13 cellular contexts compared by ENCODE assay signal in genomic region chr12:40970320-40970907, GRCh38.
A peak's percentile ranks its signal among the peaks of the same experiment; 100 is the strongest.
DNase-seq lines count a peak whose midpoint lies in the region; ATAC-seq, FAIRE-seq and TF ChIP-seq lines count a peak whose summit lies in the region.
"Had no signal": no experiment of that assay in that cellular context is flagged by ENCODE, and none has a peak within 500 bp of the region (broad histone marks: within the 10 kb centered on the region; RNA-seq: fewer than 3 reads in every experiment).

No MANE protein-coding gene starts in this region.

- no peaks in the 10 kb centered on the region for H3K4me1 Mint-ChIP-seq in MCF 10A (ENCODE audit: insufficient read depth, unreplicated experiment)
- H3K4me1 Mint-ChIP-seq: activated naive CD4-positive, alpha-beta T cell treated with anti-CD3 and anti-CD28 coated beads, Interleukin-2, amount 50 U/mL, for 24 hours had no signal

- H3K9ac ChIP-seq in endothelial cell of umbilical vein (replicated peaks; ENCODE audit: extremely low read depth, insufficient read depth, low read length): no peak overlapping the region
- H3K9ac ChIP-seq: BLaER1 had no signal

- no peaks in the 10 kb centered on the region for H3K4me1 ChIP-seq in breast epithelium
- no peaks in the 10 kb centered on the region for H3K4me1 ChIP-seq in endothelial cell of umbilical vein (ENCODE audit: control insufficient read depth, extremely low read depth, insufficient read depth, low read length)
- H3K4me1 ChIP-seq: BLaER1, psoas muscle had no signal

- no peaks in the 10 kb centered on the region for H3K27me3 ChIP-seq in breast epithelium
- no peaks in the 10 kb centered on the region for H3K27me3 ChIP-seq in endothelial cell of umbilical vein (ENCODE audit: control insufficient read depth in 2 of 2, insufficient read depth in 2 of 2, low read length in 2 of 2)
- H3K27me3 ChIP-seq: BLaER1 had no signal

- POLR2A ChIA-PET in MCF 10A (lab: Yijun Ruan, JAX): no interaction called here
- POLR2A ChIA-PET in endothelial cell of umbilical vein (lab: Charles Lee): no interaction called here

- H3K9me3 Mint-ChIP-seq in MCF 10A (ENCODE audit: unreplicated experiment): no peaks in the 10 kb centered on the region
- H3K9me3 Mint-ChIP-seq: activated naive CD4-positive, alpha-beta T cell treated with anti-CD3 and anti-CD28 coated beads, Interleukin-2, amount 50 U/mL, for 24 hours had no signal

- intact Hi-C loops in MCF 10A (cut with micrococcal nuclease): no loop called here
- intact Hi-C loops in breast epithelium (cut with DNase I; ENCODE audit: low total_unique reads): no loop called here
- intact Hi-C loops in endothelial cell of umbilical vein (cut with micrococcal nuclease): no loop called here

- DNase-seq in MCF 10A (ENCODE audit: unreplicated experiment) (peak; percentile 35), breast epithelium (ENCODE audit: low spot score in 2 of 2) (no peak), NCI-H69 (lab: John Stamatoyannopoulos, UW) (peak; percentile 5), endothelial cell of umbilical vein (ENCODE audit: low read depth, low spot score) (peak; percentile 12), medulla oblongata (ENCODE audit: extremely low spot score) (no peak)
- DNase-seq in stimulated activated CD4-positive, alpha-beta T cell treated with anti-CD3 and anti-CD28 coated beads, Interleukin-1b, Interleukin-23, amount 100 ng/mL, for 48 hours: no peak
- DNase-seq: cortex of kidney, psoas muscle, substantia nigra had no signal

- no peaks in the 10 kb centered on the region for H3K9me1 ChIP-seq in endothelial cell of umbilical vein (replicated peaks; ENCODE audit: control insufficient read depth, extremely low read depth, insufficient read depth, low read length)

- H3K27ac Mint-ChIP-seq in MCF 10A (ENCODE audit: low read depth, unreplicated experiment): no peak overlapping the region
- H3K27ac Mint-ChIP-seq: activated naive CD4-positive, alpha-beta T cell treated with anti-CD3 and anti-CD28 coated beads, Interleukin-2, amount 50 U/mL, for 24 hours had no signal

- H4K20me1 ChIP-seq in endothelial cell of umbilical vein (replicated peaks; ENCODE audit: control insufficient read depth, extremely low read depth, insufficient read depth, low read length): no peaks in the 10 kb centered on the region
- H4K20me1 ChIP-seq: BLaER1 had no signal

- no peaks in the 10 kb centered on the region for H3K79me2 ChIP-seq in endothelial cell of umbilical vein (ENCODE audit: control insufficient read depth, insufficient read depth, low read length)

- H3K4me3 ChIP-seq in breast epithelium: no peak overlapping the region
- H3K4me3 ChIP-seq in endothelial cell of umbilical vein (replicated peaks in 1 of 3; ENCODE audit: insufficient read depth in 1 of 3, low read depth in 1 of 3, low read length in 3 of 3): no peak overlapping the region
- H3K4me3 ChIP-seq: BLaER1, psoas muscle had no signal

- FAIRE-seq in endothelial cell of umbilical vein (lab: Jason Lieb, UNC): no peak

- H3K4me2 ChIP-seq in endothelial cell of umbilical vein (ENCODE audit: insufficient read depth, low read length): no peak overlapping the region
- H3K4me2 ChIP-seq: BLaER1 had no signal

- ATAC-seq in GM18502 (IDR thresholded peaks at IDR 0.05; ENCODE audit: poor library complexity, unreplicated experiment): no peak
- no peak for ATAC-seq in HG02623 (IDR thresholded peaks at IDR 0.05; ENCODE audit: unreplicated experiment)
- ATAC-seq: psoas muscle had no signal

- peaks cover 42% of the 10 kb centered on the region for H3K27me3 Mint-ChIP-seq in MCF 10A (ENCODE audit: insufficient read depth, unreplicated experiment)
- H3K27me3 Mint-ChIP-seq: activated naive CD4-positive, alpha-beta T cell treated with anti-CD3 and anti-CD28 coated beads, Interleukin-2, amount 50 U/mL, for 24 hours had no signal

- BruUV-seq in MCF 10A (replicated peaks; lab: Mats Ljungman, UMichigan) (no TSS peak), endothelial cell of umbilical vein (replicated peaks; lab: Mats Ljungman, UMichigan) (no TSS peak)

- TF ChIP-seq CTCF in MCF 10A (IDR thresholded peaks at IDR 0.05; ENCODE audit: unreplicated experiment): peak; percentile 22
- TF ChIP-seq CTCF in breast epithelium (IDR thresholded peaks at IDR 0.05): no peak
- peak in 1 of 2 donors; percentile 4 for TF ChIP-seq CTCF in endothelial cell of umbilical vein (IDR thresholded peaks at IDR 0.05; ENCODE audit: extremely low read depth in 1 of 2, insufficient read depth in 1 of 2, low read depth in 1 of 2, low read length in 2 of 2)

- dilution Hi-C loops in endothelial cell of umbilical vein (cut with MboI; ENCODE audit: extremely low pct_ligation_motif_present, low sequenced_read_pairs): no loop called here

- TF ChIP-seq POLR2A in breast epithelium (IDR thresholded peaks at IDR 0.05) (no peak), endothelial cell of umbilical vein (IDR thresholded peaks at IDR 0.05; ENCODE audit: low read depth, low read length) (no peak)

- H2AFZ ChIP-seq in endothelial cell of umbilical vein (ENCODE audit: low read depth, low read length): no peak overlapping the region

- H3K9me3 ChIP-seq in breast epithelium: no peaks in the 10 kb centered on the region
- no peaks in the 10 kb centered on the region for H3K9me3 ChIP-seq in endothelial cell of umbilical vein (replicated peaks; ENCODE audit: control insufficient read depth, insufficient read depth, low read length)
- H3K9me3 ChIP-seq: BLaER1 had no signal

- H3K27ac ChIP-seq in breast epithelium (no peak overlapping the region), endothelial cell of umbilical vein (ENCODE audit: insufficient read depth, low read depth, low read length) (no peak overlapping the region)
- H3K27ac ChIP-seq: BLaER1, psoas muscle had no signal

- H3K36me3 Mint-ChIP-seq in MCF 10A (ENCODE audit: insufficient read depth, unreplicated experiment): no peaks in the 10 kb centered on the region
- H3K36me3 Mint-ChIP-seq: activated naive CD4-positive, alpha-beta T cell treated with anti-CD3 and anti-CD28 coated beads, Interleukin-2, amount 50 U/mL, for 24 hours had no signal

- no peak overlapping the region for H3K4me3 Mint-ChIP-seq in MCF 10A (ENCODE audit: unreplicated experiment)
- H3K4me3 Mint-ChIP-seq: activated naive CD4-positive, alpha-beta T cell treated with anti-CD3 and anti-CD28 coated beads, Interleukin-2, amount 50 U/mL, for 24 hours had no signal

- CTCF ChIA-PET in MCF 10A (lab: Yijun Ruan, JAX) (interaction anchor here (0.5 to 0.6 kb wide), 2 partner anchors 490 to 1400 kb away, joined by 3 read pairs; no protein-coding TSS in a partner anchor), endothelial cell of umbilical vein (lab: Charles Lee) (interaction anchor here (0.6 to 1.7 kb wide), 23 partner anchors 9 to 1444 kb away, joined by 3 to 13 read pairs (median 3); no protein-coding TSS in a partner anchor)

- no peaks in the 10 kb centered on the region for H3K36me3 ChIP-seq in breast epithelium
- H3K36me3 ChIP-seq in endothelial cell of umbilical vein (ENCODE audit: control insufficient read depth in 2 of 2, extremely low read depth in 1 of 2, insufficient read depth in 2 of 2, low read length in 2 of 2): no peaks in the 10 kb centered on the region
- H3K36me3 ChIP-seq: BLaER1 had no signal

TF ChIP-seq in endothelial cell of umbilical vein, 7 proteins besides CTCF, POLR2A, EP300 and RAD21:
- TF ChIP-seq MYC (IDR thresholded peaks at IDR 0.05; ENCODE audit: low read depth, low read length): no peak
- TF ChIP-seq EZH2 (IDR thresholded peaks at IDR 0.05; ENCODE audit: borderline replicate concordance, low read depth, low read length, severe bottlenecking): no peak
- no peak for TF ChIP-seq POLR2AphosphoS5 (IDR thresholded peaks at IDR 0.05; ENCODE audit: insufficient read depth, low read depth, low read length)
- no peak for TF ChIP-seq MAX (IDR thresholded peaks at IDR 0.05; ENCODE audit: insufficient read depth, insufficient read length)
- TF ChIP-seq FOS (IDR thresholded peaks at IDR 0.05; ENCODE audit: borderline replicate concordance, insufficient read depth, low read length): no peak
- no peak for TF ChIP-seq GATA2 (IDR thresholded peaks at IDR 0.05; ENCODE audit: insufficient read depth, insufficient read length, low read depth, low read length)
- TF ChIP-seq JUN (IDR thresholded peaks at IDR 0.05; ENCODE audit: borderline replicate concordance, insufficient read depth, insufficient read length, low read depth): no peak

Comparison
In these comparisons a context has a peak if more than half of its experiments do, and no peak if none do; other contexts are left out.
1. DNase-seq: peak in MCF 10A (single experiment), NCI-H69 (single experiment) and endothelial cell of umbilical vein (single experiment); none in breast epithelium (0 of 2), medulla oblongata (single experiment) and stimulated activated CD4-positive, alpha-beta T cell treated with anti-CD3 and anti-CD28 coated beads, Interleukin-1b, Interleukin-23, amount 100 ng/mL, for 48 hours (single experiment).